30 cellular contexts compared by ENCODE assay signal in genomic region chr2:184554736-184555135, GRCh38. TPM values are rescaled to one million over a fixed set of nuclear protein-coding genes. Genes with fewer than 3 reads are reported as not detected.
DNase-seq lines count a peak whose midpoint lies in the region; ATAC-seq and TF ChIP-seq lines count a peak whose summit lies in the region.
"Had no signal": no experiment of that assay in that cellular context is flagged by ENCODE, and none has a peak within 500 bp of the region (broad histone marks: within the 10 kb centered on the region; RNA-seq: fewer than 3 reads in every experiment).

No MANE protein-coding gene starts in this region.

- intact Hi-C loops in gastrocnemius medialis (cut with DNase I; ENCODE audit: low total_unique reads) = no loop called here

- H3K4me1 ChIP-seq in gastrocnemius medialis = no peaks in the 10 kb centered on the region
- H3K4me1 ChIP-seq: ascending aorta, gastroesophageal sphincter, parathyroid adenoma, uterus had no signal

- H3K4me3 ChIP-seq in brain microvascular endothelial cell (ENCODE audit: low read depth, low read length) (no peak overlapping the region), gastrocnemius medialis (no peak overlapping the region)
- H3K4me3 ChIP-seq: ascending aorta, gastroesophageal sphincter, uterus had no signal

- H3K9me3 Mint-ChIP-seq in nephron progenitor cell = no peaks in the 10 kb centered on the region
- H3K9me3 Mint-ChIP-seq: activated B cell treated with CpG ODN at 0.5 μM for 24 hours; activated CD4-positive, alpha-beta memory T cell treated with anti-CD3 and anti-CD28 coated beads for 36 hours; activated T-helper 2 cell treated with anti-CD3 and anti-CD28 coated beads, Interferon-gamma antibody, Interleukin-2, Interleukin-4, amounts not matched to agents 10 μg/mL and 5 μg/mL and 100 μg/mL, durations not matched to agents 14 hours and 24 hours and 36 hours had no signal

- no peaks in the 10 kb centered on the region for H3K4me1 Mint-ChIP-seq in nephron progenitor cell
- H3K4me1 Mint-ChIP-seq: activated B cell treated with CpG ODN at 0.5 μM for 24 hours; immature natural killer cell; stimulated activated naive B cell treated with anti-CD40 and anti-IgM and Interleukin-4, amounts not matched to agents 10 μg/mL and 1 μg/mL and 100 μg/mL, for 72 hours had no signal

- no peak overlapping the region for H3K27ac Mint-ChIP-seq in nephron progenitor cell
- H3K27ac Mint-ChIP-seq: activated B cell treated with CpG ODN at 0.5 μM for 24 hours; activated CD4-positive, alpha-beta memory T cell treated with anti-CD3 and anti-CD28 coated beads for 36 hours; activated naive CD4-positive, alpha-beta T cell treated with anti-CD3 and anti-CD28 coated beads, Interleukin-2, amount 50 U/mL, for 72 hours; activated T-helper 2 cell treated with anti-CD3 and anti-CD28 coated beads, Interferon-gamma antibody, Interleukin-2, Interleukin-4, amounts not matched to agents 10 μg/mL and 5 μg/mL and 100 μg/mL, durations not matched to agents 14 hours and 24 hours and 36 hours; immature natural killer cell; stimulated activated naive B cell treated with anti-CD40 and anti-IgM and Interleukin-4, amounts not matched to agents 10 μg/mL and 1 μg/mL and 100 μg/mL, for 72 hours had no signal

- H3K27ac ChIP-seq in brain microvascular endothelial cell (no peak overlapping the region), gastrocnemius medialis (no peak overlapping the region)
- H3K27ac ChIP-seq: ascending aorta, gastroesophageal sphincter, parathyroid adenoma, uterus had no signal

- H3K36me3 ChIP-seq in brain microvascular endothelial cell (replicated peaks) (no peaks in the 10 kb centered on the region), gastrocnemius medialis (no peaks in the 10 kb centered on the region)
- H3K36me3 ChIP-seq: ascending aorta, gastroesophageal sphincter, uterus had no signal

- in situ Hi-C loops in brain microvascular endothelial cell (cut with HindIII; ENCODE audit: low pct_ligation_motif_present, low sequenced_read_pairs) (no loop called here), gastrocnemius medialis (cut with MboI; ENCODE audit: low sequenced_read_pairs in 4 of 4) (no loop called here)

- H3K4me3 Mint-ChIP-seq in nephron progenitor cell = no peak overlapping the region
- H3K4me3 Mint-ChIP-seq: activated B cell treated with CpG ODN at 0.5 μM for 24 hours; activated CD4-positive, alpha-beta memory T cell treated with anti-CD3 and anti-CD28 coated beads for 36 hours; immature natural killer cell; stimulated activated naive B cell treated with anti-CD40 and anti-IgM and Interleukin-4, amounts not matched to agents 10 μg/mL and 1 μg/mL and 100 μg/mL, for 72 hours had no signal

- H3K27me3 ChIP-seq in brain microvascular endothelial cell (replicated peaks) (no peaks in the 10 kb centered on the region), gastrocnemius medialis (no peaks in the 10 kb centered on the region)
- H3K27me3 ChIP-seq: ascending aorta, gastroesophageal sphincter, uterus had no signal

- no peak for TF ChIP-seq POLR2A in gastrocnemius medialis (IDR thresholded peaks at IDR 0.05)

- no peaks in the 10 kb centered on the region for H3K9me3 ChIP-seq in gastrocnemius medialis
- H3K9me3 ChIP-seq: ascending aorta, gastroesophageal sphincter, uterus had no signal

- DNase-seq in ELR (ENCODE audit: low read depth) (peak; percentile 80), NCI-H460 (ENCODE audit: extremely low read depth, low read depth) (peak; percentile 15), brain microvascular endothelial cell (peak; percentile 9), kidney tubule cell (ENCODE audit: low spot score) (peak; percentile 6), nephron progenitor cell (no peak), gastrocnemius medialis (no peak)
- DNase-seq: activated B cell treated with CpG ODN at 0.5 μM for 24 hours; activated CD4-positive, alpha-beta memory T cell treated with anti-CD3 and anti-CD28 coated beads for 36 hours; activated CD8-positive, alpha-beta memory T cell treated with anti-CD3 and anti-CD28 coated beads, Interleukin-2, amount 50 U/mL, for 48 hours; effector CD4-positive, alpha-beta T cell; erythroblast; hippocampal formation; immature natural killer cell; Karpas-422; NCI-H1092; NCI-H187; NCI-H526 treated with DMSO at 0.1 percent for 48 hours; right cardiac atrium; stimulated activated CD4-positive, alpha-beta T cell treated with anti-CD3 and anti-CD28 coated beads, Interleukin-12 subunit alpha, Interleukin-12 subunit beta, amount 100 ng/mL, for 4 hours; stimulated activated CD4-positive, alpha-beta T cell treated with anti-CD3 and anti-CD28 coated beads, Interleukin-4, amount 100 ng/mL, for 24 hours; stimulated activated naive B cell treated with anti-CD40 and anti-IgM and Interleukin-4, amounts not matched to agents 10 μg/mL and 1 μg/mL and 100 μg/mL, for 72 hours; T1000; uterus had no signal

- no peak for TF ChIP-seq CTCF in brain microvascular endothelial cell (IDR thresholded peaks at IDR 0.05; ENCODE audit: low read depth, low read length, missing control alignments)
- TF ChIP-seq CTCF in nephron progenitor cell (IDR thresholded peaks at IDR 0.05) = no peak
- no peak for TF ChIP-seq CTCF in gastrocnemius medialis (IDR thresholded peaks at IDR 0.05 in 4 of 5, conservative IDR thresholded peaks at IDR 0.05 in 1 of 5)

- ATAC-seq in HG03135 (IDR thresholded peaks at IDR 0.05; ENCODE audit: unreplicated experiment) (no peak), gastrocnemius medialis (no peak), HG02763 (IDR thresholded peaks at IDR 0.05; ENCODE audit: unreplicated experiment) (no peak)
- ATAC-seq: activated naive CD4-positive, alpha-beta T cell treated with anti-CD3 and anti-CD28 coated beads, Interleukin-2, amount 50 U/mL, for 72 hours; gastroesophageal sphincter; right cardiac atrium; stimulated activated naive B cell treated with anti-CD40 and anti-IgM and Interleukin-4, amounts not matched to agents 10 μg/mL and 1 μg/mL and 100 μg/mL, for 72 hours had no signal

- H3K36me3 Mint-ChIP-seq in nephron progenitor cell (ENCODE audit: low read depth) = no peaks in the 10 kb centered on the region
- H3K36me3 Mint-ChIP-seq: activated CD4-positive, alpha-beta memory T cell treated with anti-CD3 and anti-CD28 coated beads for 36 hours; activated naive CD4-positive, alpha-beta T cell treated with anti-CD3 and anti-CD28 coated beads, Interleukin-2, amount 50 U/mL, for 72 hours; immature natural killer cell; stimulated activated naive B cell treated with anti-CD40 and anti-IgM and Interleukin-4, amounts not matched to agents 10 μg/mL and 1 μg/mL and 100 μg/mL, for 72 hours had no signal

- peaks cover 2% of the 10 kb centered on the region for H3K27me3 Mint-ChIP-seq in nephron progenitor cell (ENCODE audit: low read depth, poor library complexity)
- H3K27me3 Mint-ChIP-seq: activated B cell treated with CpG ODN at 0.5 μM for 24 hours; activated CD4-positive, alpha-beta memory T cell treated with anti-CD3 and anti-CD28 coated beads for 36 hours; stimulated activated naive B cell treated with anti-CD40 and anti-IgM and Interleukin-4, amounts not matched to agents 10 μg/mL and 1 μg/mL and 100 μg/mL, for 72 hours had no signal

RNA-seq across cellular contexts. Expression of gene ZNF804A, which starts 43.6 kb away (rescaled TPM):
- total RNA-seq in NCI-H460 (2014; rRNA removed; shearing (Covaris generic)) = 4.3 and 4.9 TPM in 2 replicates
- polyA plus RNA-seq in NCI-H460 (2014; cell fraction: nucleus; rRNA removed) = 1.2 and 4.6 TPM in 2 replicates
- total RNA-seq in gastrocnemius medialis = not detected
- total RNA-seq: activated CD4-positive, alpha-beta memory T cell treated with anti-CD3 and anti-CD28 coated beads for 36 hours; activated naive CD4-positive, alpha-beta T cell treated with anti-CD3 and anti-CD28 coated beads, Interleukin-2, amount 50 U/mL, for 72 hours; activated T-helper 2 cell treated with anti-CD3 and anti-CD28 coated beads, Interferon-gamma antibody, Interleukin-2, Interleukin-4, amounts not matched to agents 10 μg/mL and 5 μg/mL and 100 μg/mL, durations not matched to agents 14 hours and 24 hours and 36 hours; ascending aorta; right cardiac atrium had no signal
- polyA plus RNA-seq: right cardiac atrium had no signal

Comparison
In these comparisons a context has a peak if more than half of its experiments do, and no peak if none do; other contexts are left out.
1. DNase-seq: peak in ELR (single experiment), NCI-H460 (single experiment), brain microvascular endothelial cell (single experiment) and kidney tubule cell (single experiment); none in nephron progenitor cell (single experiment) and gastrocnemius medialis (0 of 2).